1 cellular context compared by ENCODE assay signal in genomic region chr14:72776701-72777255, GRCh38.
TF ChIP-seq lines count a peak whose summit lies in the region.

No MANE protein-coding gene starts in this region.

TF ChIP-seq in HepG2, 621 proteins besides CTCF, POLR2A, EP300 and RAD21 (continued from another document and continues in another):
- peak; percentile 65; the same call in 1 of the 2 replicates for TF ChIP-seq ATF2 (CRISPR knock-in tag; IDR thresholded peaks at IDR 0.05)
- peak; percentile 64 for TF ChIP-seq GFI1 (CRISPR knock-in tag; IDR thresholded peaks at IDR 0.05; ENCODE audit: borderline replicate concordance)
- peak; percentile 64; the same call in 1 of the 2 replicates for TF ChIP-seq ZNF614 (CRISPR knock-in tag; IDR thresholded peaks at IDR 0.05; ENCODE audit: borderline replicate concordance)
- no peak for TF ChIP-seq NONO (IDR thresholded peaks at IDR 0.05)
- TF ChIP-seq NONO (CRISPR knock-in tag; conservative IDR thresholded peaks at IDR 0.05), result peak; percentile 85
- TF ChIP-seq CCAR2 (optimal IDR thresholded peaks at IDR 0.05; ENCODE audit: low read depth, low read length), result no peak
- TF ChIP-seq, protein P1, sequence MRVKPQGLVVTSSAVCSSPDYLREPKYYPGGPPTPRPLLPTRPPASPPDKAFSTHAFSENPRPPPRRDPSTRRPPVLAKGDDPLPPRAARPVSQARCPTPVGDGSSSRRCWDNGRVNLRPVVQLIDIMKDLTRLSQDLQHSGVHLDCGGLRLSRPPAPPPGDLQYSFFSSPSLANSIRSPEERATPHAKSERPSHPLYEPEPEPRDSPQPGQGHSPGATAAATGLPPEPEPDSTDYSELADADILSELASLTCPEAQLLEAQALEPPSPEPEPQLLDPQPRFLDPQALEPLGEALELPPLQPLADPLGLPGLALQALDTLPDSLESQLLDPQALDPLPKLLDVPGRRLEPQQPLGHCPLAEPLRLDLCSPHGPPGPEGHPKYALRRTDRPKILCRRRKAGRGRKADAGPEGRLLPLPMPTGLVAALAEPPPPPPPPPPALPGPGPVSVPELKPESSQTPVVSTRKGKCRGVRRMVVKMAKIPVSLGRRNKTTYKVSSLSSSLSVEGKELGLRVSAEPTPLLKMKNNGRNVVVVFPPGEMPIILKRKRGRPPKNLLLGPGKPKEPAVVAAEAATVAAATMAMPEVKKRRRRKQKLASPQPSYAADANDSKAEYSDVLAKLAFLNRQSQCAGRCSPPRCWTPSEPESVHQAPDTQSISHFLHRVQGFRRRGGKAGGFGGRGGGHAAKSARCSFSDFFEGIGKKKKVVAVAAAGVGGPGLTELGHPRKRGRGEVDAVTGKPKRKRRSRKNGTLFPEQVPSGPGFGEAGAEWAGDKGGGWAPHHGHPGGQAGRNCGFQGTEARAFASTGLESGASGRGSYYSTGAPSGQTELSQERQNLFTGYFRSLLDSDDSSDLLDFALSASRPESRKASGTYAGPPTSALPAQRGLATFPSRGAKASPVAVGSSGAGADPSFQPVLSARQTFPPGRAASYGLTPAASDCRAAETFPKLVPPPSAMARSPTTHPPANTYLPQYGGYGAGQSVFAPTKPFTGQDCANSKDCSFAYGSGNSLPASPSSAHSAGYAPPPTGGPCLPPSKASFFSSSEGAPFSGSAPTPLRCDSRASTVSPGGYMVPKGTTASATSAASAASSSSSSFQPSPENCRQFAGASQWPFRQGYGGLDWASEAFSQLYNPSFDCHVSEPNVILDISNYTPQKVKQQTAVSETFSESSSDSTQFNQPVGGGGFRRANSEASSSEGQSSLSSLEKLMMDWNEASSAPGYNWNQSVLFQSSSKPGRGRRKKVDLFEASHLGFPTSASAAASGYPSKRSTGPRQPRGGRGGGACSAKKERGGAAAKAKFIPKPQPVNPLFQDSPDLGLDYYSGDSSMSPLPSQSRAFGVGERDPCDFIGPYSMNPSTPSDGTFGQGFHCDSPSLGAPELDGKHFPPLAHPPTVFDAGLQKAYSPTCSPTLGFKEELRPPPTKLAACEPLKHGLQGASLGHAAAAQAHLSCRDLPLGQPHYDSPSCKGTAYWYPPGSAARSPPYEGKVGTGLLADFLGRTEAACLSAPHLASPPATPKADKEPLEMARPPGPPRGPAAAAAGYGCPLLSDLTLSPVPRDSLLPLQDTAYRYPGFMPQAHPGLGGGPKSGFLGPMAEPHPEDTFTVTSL (CRISPR knock-in tag; IDR thresholded peaks at IDR 0.05; ENCODE audit: borderline replicate concordance), result peak; percentile 90; the same call in 1 of the 2 replicates
- 0 out of 2 replicates have a peak, but pooled peaks have one; percentile 75 for TF ChIP-seq ZBTB3 (CRISPR knock-in tag; IDR thresholded peaks at IDR 0.05; ENCODE audit: borderline replicate concordance, low read depth)
- TF ChIP-seq, protein P2, sequence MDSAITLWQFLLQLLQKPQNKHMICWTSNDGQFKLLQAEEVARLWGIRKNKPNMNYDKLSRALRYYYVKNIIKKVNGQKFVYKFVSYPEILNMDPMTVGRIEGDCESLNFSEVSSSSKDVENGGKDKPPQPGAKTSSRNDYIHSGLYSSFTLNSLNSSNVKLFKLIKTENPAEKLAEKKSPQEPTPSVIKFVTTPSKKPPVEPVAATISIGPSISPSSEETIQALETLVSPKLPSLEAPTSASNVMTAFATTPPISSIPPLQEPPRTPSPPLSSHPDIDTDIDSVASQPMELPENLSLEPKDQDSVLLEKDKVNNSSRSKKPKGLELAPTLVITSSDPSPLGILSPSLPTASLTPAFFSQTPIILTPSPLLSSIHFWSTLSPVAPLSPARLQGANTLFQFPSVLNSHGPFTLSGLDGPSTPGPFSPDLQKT (CRISPR knock-in tag; IDR thresholded peaks at IDR 0.05; ENCODE audit: borderline replicate concordance), result no peak
- TF ChIP-seq GLMP (CRISPR knock-in tag; IDR thresholded peaks at IDR 0.05; ENCODE audit: borderline replicate concordance), result no peak
- TF ChIP-seq, protein P3, sequence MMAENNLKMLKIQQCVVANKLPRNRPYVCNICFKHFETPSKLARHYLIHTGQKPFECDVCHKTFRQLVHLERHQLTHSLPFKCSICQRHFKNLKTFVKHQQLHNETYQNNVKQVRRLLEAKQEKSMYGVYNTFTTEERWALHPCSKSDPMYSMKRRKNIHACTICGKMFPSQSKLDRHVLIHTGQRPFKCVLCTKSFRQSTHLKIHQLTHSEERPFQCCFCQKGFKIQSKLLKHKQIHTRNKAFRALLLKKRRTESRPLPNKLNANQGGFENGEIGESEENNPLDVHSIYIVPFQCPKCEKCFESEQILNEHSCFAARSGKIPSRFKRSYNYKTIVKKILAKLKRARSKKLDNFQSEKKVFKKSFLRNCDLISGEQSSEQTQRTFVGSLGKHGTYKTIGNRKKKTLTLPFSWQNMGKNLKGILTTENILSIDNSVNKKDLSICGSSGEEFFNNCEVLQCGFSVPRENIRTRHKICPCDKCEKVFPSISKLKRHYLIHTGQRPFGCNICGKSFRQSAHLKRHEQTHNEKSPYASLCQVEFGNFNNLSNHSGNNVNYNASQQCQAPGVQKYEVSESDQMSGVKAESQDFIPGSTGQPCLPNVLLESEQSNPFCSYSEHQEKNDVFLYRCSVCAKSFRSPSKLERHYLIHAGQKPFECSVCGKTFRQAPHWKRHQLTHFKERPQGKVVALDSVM (CRISPR knock-in tag; IDR thresholded peaks at IDR 0.05), result no peak
- peak; percentile 92 for TF ChIP-seq ZNF580 (CRISPR knock-in tag; IDR thresholded peaks at IDR 0.05; ENCODE audit: borderline replicate concordance, low read depth)
- TF ChIP-seq, protein P4, sequence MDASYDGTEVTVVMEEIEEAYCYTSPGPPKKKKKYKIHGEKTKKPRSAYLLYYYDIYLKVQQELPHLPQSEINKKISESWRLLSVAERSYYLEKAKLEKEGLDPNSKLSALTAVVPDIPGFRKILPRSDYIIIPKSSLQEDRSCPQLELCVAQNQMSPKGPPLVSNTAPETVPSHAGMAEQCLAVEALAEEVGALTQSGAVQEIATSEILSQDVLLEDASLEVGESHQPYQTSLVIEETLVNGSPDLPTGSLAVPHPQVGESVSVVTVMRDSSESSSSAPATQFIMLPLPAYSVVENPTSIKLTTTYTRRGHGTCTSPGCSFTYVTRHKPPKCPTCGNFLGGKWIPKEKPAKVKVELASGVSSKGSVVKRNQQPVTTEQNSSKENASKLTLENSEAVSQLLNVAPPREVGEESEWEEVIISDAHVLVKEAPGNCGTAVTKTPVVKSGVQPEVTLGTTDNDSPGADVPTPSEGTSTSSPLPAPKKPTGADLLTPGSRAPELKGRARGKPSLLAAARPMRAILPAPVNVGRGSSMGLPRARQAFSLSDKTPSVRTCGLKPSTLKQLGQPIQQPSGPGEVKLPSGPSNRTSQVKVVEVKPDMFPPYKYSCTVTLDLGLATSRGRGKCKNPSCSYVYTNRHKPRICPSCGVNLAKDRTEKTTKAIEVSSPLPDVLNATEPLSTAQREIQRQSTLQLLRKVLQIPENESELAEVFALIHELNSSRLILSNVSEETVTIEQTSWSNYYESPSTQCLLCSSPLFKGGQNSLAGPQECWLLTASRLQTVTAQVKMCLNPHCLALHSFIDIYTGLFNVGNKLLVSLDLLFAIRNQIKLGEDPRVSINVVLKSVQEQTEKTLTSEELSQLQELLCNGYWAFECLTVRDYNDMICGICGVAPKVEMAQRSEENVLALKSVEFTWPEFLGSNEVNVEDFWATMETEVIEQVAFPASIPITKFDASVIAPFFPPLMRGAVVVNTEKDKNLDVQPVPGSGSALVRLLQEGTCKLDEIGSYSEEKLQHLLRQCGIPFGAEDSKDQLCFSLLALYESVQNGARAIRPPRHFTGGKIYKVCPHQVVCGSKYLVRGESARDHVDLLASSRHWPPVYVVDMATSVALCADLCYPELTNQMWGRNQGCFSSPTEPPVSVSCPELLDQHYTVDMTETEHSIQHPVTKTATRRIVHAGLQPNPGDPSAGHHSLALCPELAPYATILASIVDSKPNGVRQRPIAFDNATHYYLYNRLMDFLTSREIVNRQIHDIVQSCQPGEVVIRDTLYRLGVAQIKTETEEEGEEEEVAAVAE (CRISPR knock-in tag; IDR thresholded peaks at IDR 0.05; ENCODE audit: borderline replicate concordance), result peak; percentile 39; the same call in 1 of the 2 replicates
- no peak for TF ChIP-seq ZNF367 (CRISPR knock-in tag; IDR thresholded peaks at IDR 0.05; ENCODE audit: borderline replicate concordance)
- TF ChIP-seq TBX3 (IDR thresholded peaks at IDR 0.05; ENCODE audit: borderline replicate concordance), result peak; percentile 47; the same call in 1 of the 2 replicates
- TF ChIP-seq PHF5A (CRISPR knock-in tag; IDR thresholded peaks at IDR 0.05; ENCODE audit: low read depth, unreplicated experiment), result peak; percentile 81
- TF ChIP-seq ZNF543 (CRISPR knock-in tag; IDR thresholded peaks at IDR 0.05), result 0 out of 2 replicates have a peak, but pooled peaks have one; percentile 52
- no peak for TF ChIP-seq RBFOX2 (IDR thresholded peaks at IDR 0.05; ENCODE audit: low read depth, low read length)
- TF ChIP-seq MIER3 (CRISPR knock-in tag; IDR thresholded peaks at IDR 0.05; ENCODE audit: borderline replicate concordance), result peak; percentile 83; the same call in 1 of the 2 replicates
- peak; percentile 99 for TF ChIP-seq FOXA3 (CRISPR knock-in tag; IDR thresholded peaks at IDR 0.05)
- peak; percentile 67; the same call in 1 of the 2 replicates for TF ChIP-seq RCOR2 (CRISPR knock-in tag; IDR thresholded peaks at IDR 0.05)
- peak; percentile 63; the same call in 1 of the 2 replicates for TF ChIP-seq REPIN1 (CRISPR knock-in tag; IDR thresholded peaks at IDR 0.05; ENCODE audit: borderline replicate concordance, low read depth)
- TF ChIP-seq FOXK1 (CRISPR knock-in tag; IDR thresholded peaks at IDR 0.05; ENCODE audit: borderline replicate concordance, low read depth), result peak; percentile 79; the same call in 1 of the 2 replicates
- 0 out of 2 replicates have a peak, but pooled peaks have one; percentile 24 for TF ChIP-seq PHF20 (CRISPR knock-in tag; IDR thresholded peaks at IDR 0.05)
- peak; percentile 79; the same call in 1 of the 2 replicates for TF ChIP-seq ZSCAN9 (CRISPR knock-in tag; IDR thresholded peaks at IDR 0.05; ENCODE audit: borderline replicate concordance)
- TF ChIP-seq, protein P5, sequence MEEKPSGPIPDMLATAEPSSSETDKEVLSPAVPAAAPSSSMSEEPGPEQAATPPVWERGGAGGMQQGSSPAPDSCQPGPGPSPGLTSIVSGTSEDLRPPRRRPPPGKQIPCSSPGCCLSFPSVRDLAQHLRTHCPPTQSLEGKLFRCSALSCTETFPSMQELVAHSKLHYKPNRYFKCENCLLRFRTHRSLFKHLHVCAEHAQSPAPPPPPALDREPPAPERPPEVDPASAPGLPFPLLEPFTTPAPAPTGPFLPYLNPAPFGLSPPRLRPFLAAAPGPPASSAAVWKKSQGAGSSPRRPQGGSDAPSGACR (CRISPR knock-in tag; IDR thresholded peaks at IDR 0.05), result peak; percentile 93
- no peak for TF ChIP-seq SMARCC2 (IDR thresholded peaks at IDR 0.05)
- TF ChIP-seq PHF8 (CRISPR knock-in tag; IDR thresholded peaks at IDR 0.05), result peak; percentile 42; the same call in 1 of the 2 replicates
- peak; percentile 71; the same call in 1 of the 2 replicates for TF ChIP-seq ZKSCAN8 (CRISPR knock-in tag; IDR thresholded peaks at IDR 0.05; ENCODE audit: borderline replicate concordance)
- no peak for TF ChIP-seq RFX3 (CRISPR knock-in tag; IDR thresholded peaks at IDR 0.05)
- TF ChIP-seq NPAS2 (CRISPR knock-in tag; IDR thresholded peaks at IDR 0.05; ENCODE audit: borderline replicate concordance), result no peak
- TF ChIP-seq ZNF124 (CRISPR knock-in tag; IDR thresholded peaks at IDR 0.05), result peak; percentile 49; the same call in 1 of the 2 replicates
- TF ChIP-seq, protein P6, sequence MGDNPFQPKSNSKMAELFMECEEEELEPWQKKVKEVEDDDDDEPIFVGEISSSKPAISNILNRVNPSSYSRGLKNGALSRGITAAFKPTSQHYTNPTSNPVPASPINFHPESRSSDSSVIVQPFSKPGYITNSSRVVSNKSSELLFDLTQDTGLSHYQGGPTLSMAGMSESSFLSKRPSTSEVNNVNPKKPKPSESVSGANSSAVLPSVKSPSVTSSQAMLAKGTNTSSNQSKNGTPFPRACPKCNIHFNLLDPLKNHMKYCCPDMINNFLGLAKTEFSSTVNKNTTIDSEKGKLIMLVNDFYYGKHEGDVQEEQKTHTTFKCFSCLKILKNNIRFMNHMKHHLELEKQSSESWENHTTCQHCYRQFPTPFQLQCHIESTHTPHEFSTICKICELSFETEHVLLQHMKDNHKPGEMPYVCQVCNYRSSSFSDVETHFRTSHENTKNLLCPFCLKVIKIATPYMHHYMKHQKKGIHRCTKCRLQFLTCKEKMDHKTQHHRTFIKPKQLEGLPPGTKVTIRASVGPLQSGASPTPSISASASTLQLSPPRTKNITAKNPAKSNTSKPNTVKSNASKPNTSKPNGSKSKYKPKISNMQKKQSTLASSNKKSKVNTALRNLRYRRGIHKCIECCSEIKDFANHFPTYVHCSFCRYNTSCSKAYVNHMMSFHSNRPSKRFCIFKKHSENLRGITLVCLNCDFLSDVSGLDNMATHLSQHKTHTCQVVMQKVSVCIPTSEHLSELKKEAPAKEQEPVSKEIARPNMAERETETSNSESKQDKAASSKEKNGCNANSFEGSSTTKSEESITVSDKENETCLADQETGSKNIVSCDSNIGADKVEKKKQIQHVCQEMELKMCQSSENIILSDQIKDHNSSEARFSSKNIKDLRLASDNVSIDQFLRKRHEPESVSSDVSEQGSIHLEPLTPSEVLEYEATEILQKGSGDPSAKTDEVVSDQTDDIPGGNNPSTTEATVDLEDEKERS (CRISPR knock-in tag; IDR thresholded peaks at IDR 0.05), result peak; percentile 85; the same call in 1 of the 2 replicates
- no peak for TF ChIP-seq REL (CRISPR knock-in tag; conservative IDR thresholded peaks at IDR 0.05)
- TF ChIP-seq SRSF1 (optimal IDR thresholded peaks at IDR 0.05; ENCODE audit: low read depth, low read length), result no peak
- TF ChIP-seq ZNF33B (CRISPR knock-in tag; IDR thresholded peaks at IDR 0.05), result no peak
- TF ChIP-seq ZIK1 (CRISPR knock-in tag; IDR thresholded peaks at IDR 0.05; ENCODE audit: borderline replicate concordance, low read depth), result no peak
